Comparison of ENCODE assay signal across 8 cellular contexts in the genomic region with DNA sequence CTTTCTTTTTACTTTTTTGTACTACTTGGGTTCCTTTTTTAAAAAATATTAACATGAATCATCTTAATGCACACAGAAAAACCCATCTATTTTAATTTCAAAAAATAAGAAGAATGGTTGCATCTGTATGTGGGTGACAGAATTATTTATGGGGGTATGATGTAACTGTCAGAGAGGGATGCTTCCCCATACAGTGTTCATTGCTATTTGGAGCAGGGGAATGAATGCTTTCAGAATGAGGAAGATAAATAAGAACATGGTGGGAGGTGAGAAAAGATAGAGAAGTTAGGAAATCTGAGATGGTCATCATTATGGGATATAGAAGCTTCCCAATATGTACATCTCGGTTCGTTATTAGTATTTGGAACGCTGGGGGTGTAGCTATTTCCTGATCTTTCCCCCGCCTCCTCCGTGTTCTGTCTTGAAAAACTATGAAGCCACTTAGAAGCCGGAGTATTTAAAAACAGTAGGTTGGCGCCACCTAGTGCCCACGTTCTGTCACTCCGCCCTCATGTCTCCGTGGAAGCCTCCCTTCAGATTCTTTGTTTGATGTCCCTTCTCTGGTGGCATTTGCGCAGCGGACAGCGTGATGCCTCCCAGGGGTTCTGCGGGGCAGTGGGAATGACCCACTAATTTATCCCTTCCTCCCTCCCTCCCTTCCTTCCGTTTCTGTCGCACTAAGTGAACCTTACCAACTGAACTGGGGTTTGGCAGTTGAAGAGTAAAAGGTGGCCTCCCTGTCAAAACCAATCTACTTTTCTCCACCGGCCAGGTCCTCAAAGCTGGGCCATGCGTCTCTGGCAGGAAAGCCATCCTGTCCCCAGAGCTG.
DNase-seq lines count a peak whose midpoint lies in the region; ATAC-seq lines count a peak whose summit lies in the region.

No MANE protein-coding gene starts in this region.

- ATAC-seq in GM18498 (IDR thresholded peaks at IDR 0.05; ENCODE audit: unreplicated experiment), result peak; percentile 90
- ATAC-seq in HG03060 (IDR thresholded peaks at IDR 0.05; ENCODE audit: low read depth, unreplicated experiment), result peak; percentile 69
- ATAC-seq in left lobe of liver, result peak; percentile 79

- DNase-seq in A172 (ENCODE audit: low spot score) (peak; percentile 62), NCI-H2227 treated with DMSO at 0.1 percent for 48 hours (lab: John Stamatoyannopoulos, UW) (peak; percentile 57), cerebellar cortex (ENCODE audit: low spot score) (peak; percentile 87), left lobe of liver (ENCODE audit: low spot score) (peak; percentile 69)
- peak; percentile 25 for DNase-seq in activated CD4-positive, CD25-positive, alpha-beta regulatory T cell treated with anti-CD3 and anti-CD28 coated beads, Interleukin-2, amount 50 U/mL, for 16 hours (ENCODE audit: low read depth, low spot score)
- peak; percentile 66 for DNase-seq in stimulated activated CD4-positive, alpha-beta T cell treated with anti-CD3 and anti-CD28 coated beads, Interleukin-4, amount 100 ng/mL, for 24 hours

Comparison
In these comparisons a context has a peak if more than half of its experiments do, and no peak if none do; other contexts are left out.
1. Peak in every context shown above with its lines: DNase-seq and ATAC-seq.
2. DNase-seq: peak in every context shown above with its lines; median percentile 87 in cerebellar cortex; 69 in left lobe of liver; 66 in stimulated activated CD4-positive, alpha-beta T cell treated with anti-CD3 and anti-CD28 coated beads, Interleukin-4, amount 100 ng/mL, for 24 hours; 62 in A172; 57 in NCI-H2227 treated with DMSO at 0.1 percent for 48 hours; 25 in activated CD4-positive, CD25-positive, alpha-beta regulatory T cell treated with anti-CD3 and anti-CD28 coated beads, Interleukin-2, amount 50 U/mL, for 16 hours.